ENCODE assay signal across 8 cellular contexts in the genomic region with DNA sequence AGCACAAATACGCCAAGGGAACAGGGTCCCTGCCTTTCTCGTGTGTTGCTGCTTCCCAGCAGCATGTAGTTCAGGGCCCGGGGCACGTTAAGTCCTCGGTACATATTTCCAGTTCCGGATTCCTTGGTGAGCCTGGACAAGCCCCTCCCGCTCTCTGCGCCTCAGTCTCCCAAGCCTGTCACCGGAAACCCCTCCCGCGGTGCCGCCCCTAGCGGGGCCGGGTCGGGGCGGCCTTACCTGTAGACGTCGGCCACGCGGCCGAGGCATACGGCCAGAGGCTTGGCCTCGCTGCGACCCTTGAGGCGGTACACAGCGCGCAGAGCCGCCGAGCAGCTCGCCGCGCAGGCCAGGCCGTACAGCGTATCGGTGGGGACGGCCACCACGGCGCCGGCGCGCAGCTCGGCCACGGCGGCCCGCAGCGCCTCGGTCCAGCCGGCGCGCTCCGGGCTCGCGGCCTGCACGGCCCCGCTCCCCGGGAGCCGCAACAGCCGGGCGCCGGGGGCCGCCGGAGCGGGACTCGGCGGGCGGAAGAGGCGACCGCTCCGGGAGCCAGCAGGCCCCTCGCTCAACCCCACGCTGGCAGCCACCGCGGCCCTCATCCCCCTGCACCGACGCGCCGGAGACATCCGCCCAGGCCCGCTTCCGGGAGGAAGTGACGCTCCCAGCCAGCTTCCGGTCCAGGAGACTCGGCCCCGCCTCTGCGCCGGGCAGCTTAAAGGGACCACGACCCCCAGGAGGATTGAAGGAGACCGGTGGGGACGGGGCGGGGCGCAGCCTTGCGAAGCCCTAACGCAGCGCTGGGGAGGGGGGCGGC. TPM values are rescaled to one million over a fixed set of nuclear protein-coding genes. Genes with fewer than 3 reads are reported as not detected.
DNase-seq lines count a peak whose midpoint lies in the region; ATAC-seq and TF ChIP-seq lines count a peak whose summit lies in the region.

C1orf122 (plus strand) TSS at position 236 of the 814 bp plus-strand sequence. CDS start 615 bp downstream, outside the sequence.
A gene with protein sequence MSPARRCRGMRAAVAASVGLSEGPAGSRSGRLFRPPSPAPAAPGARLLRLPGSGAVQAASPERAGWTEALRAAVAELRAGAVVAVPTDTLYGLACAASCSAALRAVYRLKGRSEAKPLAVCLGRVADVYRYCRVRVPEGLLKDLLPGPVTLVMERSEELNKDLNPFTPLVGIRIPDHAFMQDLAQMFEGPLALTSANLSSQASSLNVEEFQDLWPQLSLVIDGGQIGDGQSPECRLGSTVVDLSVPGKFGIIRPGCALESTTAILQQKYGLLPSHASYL (minus strand): TSS at position 654 of the 814 bp plus-strand sequence. CDS start 28 bp downstream, at position 626.

- H3K4me2 ChIP-seq in GM23248 (ENCODE audit: unreplicated experiment) = peak within 1 kb of the TSS; percentile 89

- peaks cover 26% of the 10 kb centered on the region for H3K4me1 ChIP-seq in GM23248 (ENCODE audit: insufficient read depth)

- H3K36me3 ChIP-seq in GM23248 (ENCODE audit: low read depth) = peaks cover 39% of the 10 kb centered on the region

- peak within 1 kb of the TSS; percentile 88 for H3K9ac ChIP-seq in GM23248

- no peaks in the 10 kb centered on the region for H3K27me3 Mint-ChIP-seq in activated T-helper 2 cell treated with anti-CD3 and anti-CD28 coated beads, Interferon-gamma antibody, Interleukin-2, Interleukin-4, amounts not matched to agents 10 μg/mL and 5 μg/mL and 100 μg/mL, durations not matched to agents 14 hours and 24 hours and 36 hours (ENCODE audit: low read depth)
- H3K27me3 Mint-ChIP-seq in naive thymus-derived CD8-positive, alpha-beta T cell = no peaks in the 10 kb centered on the region
- no peaks in the 10 kb centered on the region for H3K27me3 Mint-ChIP-seq in stimulated activated naive B cell treated with anti-CD40 and anti-IgM and Interleukin-4, amounts not matched to agents 10 μg/mL and 1 μg/mL and 100 μg/mL, for 72 hours

- in situ Hi-C loops in GM23248 (cut with MboI) = no loop called here

- DNase-seq in DMS79 treated with DMSO at 0.1 percent for 48 hours (lab: John Stamatoyannopoulos, UW) (peak; percentile 85), GM23248 (peak; percentile 98), LNCaP clone FGC (ENCODE audit: low read depth) (peak; percentile 70), RPMI8226 (peak; percentile 98), fibroblast of mammary gland (ENCODE audit: low read depth) (peak; percentile 88)
- DNase-seq in activated T-helper 2 cell treated with anti-CD3 and anti-CD28 coated beads, Interferon-gamma antibody, Interleukin-2, Interleukin-4, amounts not matched to agents 10 μg/mL and 5 μg/mL and 100 μg/mL, durations not matched to agents 14 hours and 24 hours and 36 hours (ENCODE audit: low spot score) = peak; percentile 89
- peak; percentile 82 to 94 (median 88) for DNase-seq in naive thymus-derived CD8-positive, alpha-beta T cell
- peak; percentile 89 for DNase-seq in stimulated activated naive B cell treated with anti-CD40 and anti-IgM and Interleukin-4, amounts not matched to agents 10 μg/mL and 1 μg/mL and 100 μg/mL, for 72 hours

- peaks cover 53% of the 10 kb centered on the region for H3K36me3 Mint-ChIP-seq in activated T-helper 2 cell treated with anti-CD3 and anti-CD28 coated beads, Interferon-gamma antibody, Interleukin-2, Interleukin-4, amounts not matched to agents 10 μg/mL and 5 μg/mL and 100 μg/mL, durations not matched to agents 14 hours and 24 hours and 36 hours (ENCODE audit: low read depth)
- H3K36me3 Mint-ChIP-seq in naive thymus-derived CD8-positive, alpha-beta T cell = peaks cover 5 to 36% (median 8%) of the 10 kb centered on the region in 3 donors
- H3K36me3 Mint-ChIP-seq in stimulated activated naive B cell treated with anti-CD40 and anti-IgM and Interleukin-4, amounts not matched to agents 10 μg/mL and 1 μg/mL and 100 μg/mL, for 72 hours = peaks cover 30 to 53% of the 10 kb centered on the region in 2 donors

- H3K4me3 ChIP-seq in GM23248 (peak within 1 kb of the TSS; percentile 96), LNCaP clone FGC (ENCODE audit: low read depth, low read length) (peak within 1 kb of the TSS; percentile 73), fibroblast of mammary gland (ENCODE audit: control insufficient read depth, low read depth, low read length) (peak within 1 kb of the TSS; percentile 90)

- ATAC-seq in naive thymus-derived CD8-positive, alpha-beta T cell = peak; percentile 91 to 96
- ATAC-seq in stimulated activated naive B cell treated with anti-CD40 and anti-IgM and Interleukin-4, amounts not matched to agents 10 μg/mL and 1 μg/mL and 100 μg/mL, for 72 hours (replicated peaks) = peak; percentile 92 to 94

- no peaks in the 10 kb centered on the region for H3K27me3 ChIP-seq in GM23248 (replicated peaks; ENCODE audit: insufficient read depth)

- H3K79me2 ChIP-seq in GM23248 (ENCODE audit: insufficient read depth) = peaks cover 67% of the 10 kb centered on the region

- H4K20me1 ChIP-seq in GM23248 (ENCODE audit: insufficient read depth) = no peaks in the 10 kb centered on the region

- WGBS in GM23248 (ENCODE audit: low coverage in 1 of 2, low lambda C conversion rate in 2 of 2, missing lambda C conversion rate in 2 of 2), 2 experiments = 1 to 2% methylated on average over 35 to 45 of the region's 95 CpGs

- peak within 1 kb of the TSS; percentile 94 for H3K4me3 Mint-ChIP-seq in activated T-helper 2 cell treated with anti-CD3 and anti-CD28 coated beads, Interferon-gamma antibody, Interleukin-2, Interleukin-4, amounts not matched to agents 10 μg/mL and 5 μg/mL and 100 μg/mL, durations not matched to agents 14 hours and 24 hours and 36 hours (ENCODE audit: low read depth)
- H3K4me3 Mint-ChIP-seq in naive thymus-derived CD8-positive, alpha-beta T cell = peak within 1 kb of the TSS; percentile 92 to 99 (median 96)
- H3K4me3 Mint-ChIP-seq in stimulated activated naive B cell treated with anti-CD40 and anti-IgM and Interleukin-4, amounts not matched to agents 10 μg/mL and 1 μg/mL and 100 μg/mL, for 72 hours = peak within 1 kb of the TSS; percentile 92 to 94

- H3K9me3 Mint-ChIP-seq in activated T-helper 2 cell treated with anti-CD3 and anti-CD28 coated beads, Interferon-gamma antibody, Interleukin-2, Interleukin-4, amounts not matched to agents 10 μg/mL and 5 μg/mL and 100 μg/mL, durations not matched to agents 14 hours and 24 hours and 36 hours = no peaks in the 10 kb centered on the region
- H3K9me3 Mint-ChIP-seq in naive thymus-derived CD8-positive, alpha-beta T cell = no peaks in the 10 kb centered on the region
- no peaks in the 10 kb centered on the region for H3K9me3 Mint-ChIP-seq in stimulated activated naive B cell treated with anti-CD40 and anti-IgM and Interleukin-4, amounts not matched to agents 10 μg/mL and 1 μg/mL and 100 μg/mL, for 72 hours

- POLR2A ChIA-PET in naive thymus-derived CD8-positive, alpha-beta T cell (lab: Charles Lee) = interaction anchor here (0.6 to 2.7 kb wide), 10 partner anchors 9 to 328 kb away, joined by 3 to 21 read pairs (median 4); partner anchors contain the start of genes CDCA8 and MTF1

- TF ChIP-seq CTCF in LNCaP clone FGC (IDR thresholded peaks at IDR 0.05; ENCODE audit: control insufficient read depth, extremely low read depth, insufficient read depth) (no peak), fibroblast of mammary gland (conservative IDR thresholded peaks at IDR 0.05; ENCODE audit: control insufficient read depth, insufficient read depth, low read depth, low read length) (no peak)

- H3K27ac Mint-ChIP-seq in activated T-helper 2 cell treated with anti-CD3 and anti-CD28 coated beads, Interferon-gamma antibody, Interleukin-2, Interleukin-4, amounts not matched to agents 10 μg/mL and 5 μg/mL and 100 μg/mL, durations not matched to agents 14 hours and 24 hours and 36 hours = peak within 1 kb of the TSS; percentile 94
- H3K27ac Mint-ChIP-seq in naive thymus-derived CD8-positive, alpha-beta T cell = peak within 1 kb of the TSS; percentile 90 to 99 (median 98)
- H3K27ac Mint-ChIP-seq in stimulated activated naive B cell treated with anti-CD40 and anti-IgM and Interleukin-4, amounts not matched to agents 10 μg/mL and 1 μg/mL and 100 μg/mL, for 72 hours = peak within 1 kb of the TSS; percentile 96

- H3K4me1 Mint-ChIP-seq in activated T-helper 2 cell treated with anti-CD3 and anti-CD28 coated beads, Interferon-gamma antibody, Interleukin-2, Interleukin-4, amounts not matched to agents 10 μg/mL and 5 μg/mL and 100 μg/mL, durations not matched to agents 14 hours and 24 hours and 36 hours (ENCODE audit: low read depth) = peaks cover 30% of the 10 kb centered on the region
- peaks cover 10 to 50% (median 43%) of the 10 kb centered on the region in 4 donors for H3K4me1 Mint-ChIP-seq in naive thymus-derived CD8-positive, alpha-beta T cell
- peaks cover 25 to 68% of the 10 kb centered on the region in 2 donors for H3K4me1 Mint-ChIP-seq in stimulated activated naive B cell treated with anti-CD40 and anti-IgM and Interleukin-4, amounts not matched to agents 10 μg/mL and 1 μg/mL and 100 μg/mL, for 72 hours

- peak within 1 kb of the TSS; percentile 83 for H2AFZ ChIP-seq in GM23248

- no peaks in the 10 kb centered on the region for H3K9me3 ChIP-seq in GM23248 (ENCODE audit: low read depth)

- peak within 1 kb of the TSS; percentile 80 for H3K27ac ChIP-seq in GM23248

- H3K9me2 ChIP-seq in GM23248 (ENCODE audit: insufficient read depth) = no peaks in the 10 kb centered on the region

- intact Hi-C loops in activated T-helper 2 cell treated with anti-CD3 and anti-CD28 coated beads, Interferon-gamma antibody, Interleukin-2, Interleukin-4, amounts not matched to agents 10 μg/mL and 5 μg/mL and 100 μg/mL, durations not matched to agents 14 hours and 24 hours and 36 hours (cut with micrococcal nuclease) = loop anchor here (1.0 to 5.0 kb wide), 4 partner anchors 52 to 255 kb away; partner anchors contain the start of genes MTF1, SF3A3 and SNIP1

- H3F3A ChIP-seq in GM23248 (ENCODE audit: insufficient read depth) = peaks cover 32% of the 10 kb centered on the region

RNA-seq across cellular contexts. Expression of gene C1orf122, which starts in this region (rescaled TPM):
- total RNA-seq in GM23248 (2014; rRNA removed; shearing (Covaris generic)) = 86.2 and 110 TPM in 2 replicates
- 103 and 108 TPM in 2 replicates for polyA plus RNA-seq in GM23248 (2016; fragmentation: Nextera tagmentation; extraction: Ambion mirVana)
- 22.6 and 24.5 TPM in 2 replicates for total RNA-seq in activated T-helper 2 cell treated with anti-CD3 and anti-CD28 coated beads, Interferon-gamma antibody, Interleukin-2, Interleukin-4, amounts not matched to agents 10 μg/mL and 5 μg/mL and 100 μg/mL, durations not matched to agents 14 hours and 24 hours and 36 hours
- 10 to 100 TPM; 15.1 to 16.4 TPM for total RNA-seq in naive thymus-derived CD8-positive, alpha-beta T cell
- polyA plus RNA-seq in naive thymus-derived CD8-positive, alpha-beta T cell = 10 to 100 TPM; 28.5 to 30.5 (median 29.2) TPM

RNA-seq across cellular contexts. Expression of the second gene that starts in this region (rescaled TPM):
- 22.4 and 24.9 TPM in 2 replicates for total RNA-seq in GM23248 (2014; rRNA removed; shearing (Covaris generic))
- polyA plus RNA-seq in GM23248 (2016; fragmentation: Nextera tagmentation; extraction: Ambion mirVana) = 12.5 and 13.9 TPM in 2 replicates
- total RNA-seq in activated T-helper 2 cell treated with anti-CD3 and anti-CD28 coated beads, Interferon-gamma antibody, Interleukin-2, Interleukin-4, amounts not matched to agents 10 μg/mL and 5 μg/mL and 100 μg/mL, durations not matched to agents 14 hours and 24 hours and 36 hours = 45.2 and 46.5 TPM in 2 replicates
- 10 to 100 TPM; 16.6 to 18.5 TPM for total RNA-seq in naive thymus-derived CD8-positive, alpha-beta T cell
- 10 to 100 TPM; 14.8 to 34.3 (median 23.0) TPM for polyA plus RNA-seq in naive thymus-derived CD8-positive, alpha-beta T cell

Comparison
In these comparisons a context has a peak if more than half of its experiments do, and no peak if none do; other contexts are left out.
1. Peak in every context shown above with its lines: DNase-seq, ATAC-seq, H3K4me3 ChIP-seq and H3K27ac ChIP-seq.